Comparison of ENCODE assay signal across 8 cellular contexts in the genomic region with DNA sequence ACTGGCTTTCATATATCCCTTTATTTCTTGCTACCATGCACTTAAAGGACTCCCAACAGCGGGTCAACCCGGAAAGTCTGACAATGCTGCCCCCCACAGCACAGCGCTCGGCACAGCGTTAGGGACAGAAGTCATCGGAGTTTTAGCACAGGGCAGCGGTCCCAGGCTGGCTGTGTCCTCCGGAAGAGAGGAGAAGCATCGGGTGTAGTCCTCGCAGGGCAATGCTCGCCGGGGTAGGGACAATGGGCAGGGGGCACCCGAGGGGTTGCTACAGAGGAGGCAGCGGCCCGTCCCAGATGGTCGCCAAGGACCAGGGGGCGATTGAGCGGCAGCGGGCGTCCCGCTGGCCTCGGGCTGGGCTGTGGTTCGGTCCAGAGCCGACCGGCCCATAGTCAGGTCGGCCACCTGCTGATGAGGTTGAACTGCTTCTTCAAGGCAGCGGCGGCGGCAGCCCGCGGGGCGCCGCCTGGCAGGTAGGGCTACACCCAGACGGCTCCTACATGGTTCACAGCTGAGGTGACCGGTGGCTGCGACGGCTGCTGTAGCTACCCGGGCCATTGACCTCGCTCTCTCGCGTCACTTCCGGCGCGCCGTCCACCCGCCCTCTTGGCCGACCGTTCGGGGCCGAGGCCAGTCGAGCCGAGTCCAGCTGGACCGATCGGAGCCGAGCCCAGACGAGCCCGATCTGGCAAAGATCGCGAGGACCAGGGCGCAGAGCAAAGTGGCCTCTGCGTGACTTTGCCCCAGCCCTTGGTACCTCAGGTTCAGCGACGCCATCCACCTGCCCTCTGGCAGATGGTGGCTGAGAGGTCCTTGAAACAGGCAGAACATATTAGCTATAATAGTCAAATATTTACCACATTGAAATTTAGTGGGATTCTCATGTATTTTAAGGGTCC. TPM values are rescaled to one million over a fixed set of nuclear protein-coding genes. Genes with fewer than 3 reads are reported as not detected.
A peak's percentile ranks its signal among the peaks of the same experiment; 100 is the strongest.
DNase-seq lines count a peak whose midpoint lies in the region; ATAC-seq, FAIRE-seq and TF ChIP-seq lines count a peak whose summit lies in the region.

No MANE protein-coding gene starts in this region.

- H3K4me1 ChIP-seq in astrocyte (ENCODE audit: insufficient read depth, low read length) (peaks cover 24% of the 10 kb centered on the region), right cardiac atrium (ENCODE audit: control insufficient read depth, insufficient read depth, low read length) (peaks cover 2% of the 10 kb centered on the region), psoas muscle (peaks cover 29% of the 10 kb centered on the region), upper lobe of right lung (peaks cover 18% of the 10 kb centered on the region)

- under 1% methylated on average over 63 of the region's 63 CpGs for WGBS in right cardiac atrium
- WGBS in psoas muscle, 3 donors = 0 to 1% (median 0%) methylated on average over 52 to 63 of the region's 63 CpGs

- peak overlapping the region; percentile 89 for H3K4me3 Mint-ChIP-seq in HFFc6
- peak overlapping the region; percentile 98 for H3K4me3 Mint-ChIP-seq in T-helper 17 cell
- peak overlapping the region; percentile 92 for H3K4me3 Mint-ChIP-seq in astrocyte (ENCODE audit: unreplicated experiment)

- H3K27me3 Mint-ChIP-seq in HFFc6 (ENCODE audit: insufficient read depth) (peaks cover 5% of the 10 kb centered on the region; the same call in 1 of the 2 replicates), T-helper 17 cell (no peaks in the 10 kb centered on the region), astrocyte (ENCODE audit: low read depth, unreplicated experiment) (peaks cover 2% of the 10 kb centered on the region)

- H2AFZ ChIP-seq in astrocyte (ENCODE audit: low read depth, low read length) = peak overlapping the region; percentile 97

- H3K4me3 ChIP-seq in astrocyte (ENCODE audit: insufficient read depth, low read depth, low read length) = peak overlapping the region; percentile 69
- peak overlapping the region; percentile 67 for H3K4me3 ChIP-seq in right cardiac atrium (ENCODE audit: low read length)
- H3K4me3 ChIP-seq in psoas muscle = peak overlapping the region; percentile 92
- H3K4me3 ChIP-seq in upper lobe of right lung = peak overlapping the region; percentile 82

- TF ChIP-seq CTCF in HFFc6 (IDR thresholded peaks at IDR 0.05) (peak; percentile 43), astrocyte (IDR thresholded peaks at IDR 0.05; ENCODE audit: insufficient read depth, low read depth, low read length) (no peak), psoas muscle (IDR thresholded peaks at IDR 0.05) (peak; percentile 35), upper lobe of right lung (IDR thresholded peaks at IDR 0.05) (peak; percentile 31)

- peak overlapping the region; percentile 83 for H3K27ac Mint-ChIP-seq in HFFc6
- peak overlapping the region; percentile 94 for H3K27ac Mint-ChIP-seq in T-helper 17 cell
- H3K27ac Mint-ChIP-seq in astrocyte (ENCODE audit: unreplicated experiment) = peak overlapping the region; percentile 87

- H3K79me2 ChIP-seq in astrocyte (ENCODE audit: insufficient read depth, low read length) = peaks cover 3% of the 10 kb centered on the region

- intact Hi-C loops in right cardiac atrium (cut with DNase I) = loop anchor here in 2 of 4 donors (5.0 to 10.0 kb wide), 2 partner anchors 40 to 562 kb away; no protein-coding TSS in a partner anchor
- intact Hi-C loops in psoas muscle (cut with DNase I) = loop anchor here (2.0 to 10.0 kb wide), 3 partner anchors 50 to 122 kb away; no protein-coding TSS in a partner anchor
- intact Hi-C loops in upper lobe of right lung (cut with DNase I) = no loop called here

- H3K9me3 Mint-ChIP-seq in HFFc6 (no peaks in the 10 kb centered on the region), astrocyte (ENCODE audit: unreplicated experiment) (no peaks in the 10 kb centered on the region)

- H3K4me1 Mint-ChIP-seq in HFFc6 (ENCODE audit: low read depth) = peaks cover 46% of the 10 kb centered on the region
- peaks cover 25% of the 10 kb centered on the region for H3K4me1 Mint-ChIP-seq in T-helper 17 cell
- H3K4me1 Mint-ChIP-seq in astrocyte (ENCODE audit: low read depth, unreplicated experiment) = peaks cover 12% of the 10 kb centered on the region

- H3K4me2 ChIP-seq in astrocyte (ENCODE audit: low read length) = peak overlapping the region; percentile 96

- DNase-seq in GDM1 (lab: John Stamatoyannopoulos, UW) (peak; percentile 53), HFFc6 (peak; percentile 86), NCI-H1417 treated with DMSO at 0.1 percent for 48 hours (lab: John Stamatoyannopoulos, UW) (peak; percentile 54), T-helper 17 cell (peak; percentile 49 to 60 (median 54)), astrocyte (ENCODE audit: low read depth) (peak; percentile 70), right cardiac atrium (peak; percentile 96 to 99 (median 99)), psoas muscle (peak; percentile 97 to 98), upper lobe of right lung (peak; percentile 98)

- H3K9ac ChIP-seq in astrocyte (ENCODE audit: low read length) = peak overlapping the region; percentile 80

- H3K9me3 ChIP-seq in T-helper 17 cell (ENCODE audit: control insufficient read depth, low read length, poor library complexity, severe bottlenecking) (no peaks in the 10 kb centered on the region), astrocyte (ENCODE audit: insufficient read depth, low read depth, low read length) (no peaks in the 10 kb centered on the region), right cardiac atrium (ENCODE audit: control insufficient read depth, low read length) (no peaks in the 10 kb centered on the region), psoas muscle (no peaks in the 10 kb centered on the region), upper lobe of right lung (no peaks in the 10 kb centered on the region)

- ATAC-seq in T-helper 17 cell (peak; percentile 23), right cardiac atrium (peak; percentile 94), psoas muscle (peak; percentile 80 to 86 (median 85)), upper lobe of right lung (peak; percentile 93)

- H3K36me3 Mint-ChIP-seq in HFFc6 (ENCODE audit: low read depth) (no peaks in the 10 kb centered on the region), T-helper 17 cell (ENCODE audit: low read depth) (peaks cover 4% of the 10 kb centered on the region), astrocyte (ENCODE audit: low read depth, unreplicated experiment) (no peaks in the 10 kb centered on the region)

- H3K27me3 ChIP-seq in astrocyte (ENCODE audit: insufficient read depth, low read length) (no peaks in the 10 kb centered on the region), right cardiac atrium (ENCODE audit: control insufficient read depth, insufficient read depth) (no peaks in the 10 kb centered on the region), psoas muscle (ENCODE audit: insufficient read depth in 3 of 3, low read length in 2 of 3) (no peaks in the 10 kb centered on the region), upper lobe of right lung (no peaks in the 10 kb centered on the region)

- no peaks in the 10 kb centered on the region for H3K36me3 ChIP-seq in astrocyte (ENCODE audit: insufficient read depth, low read length)
- H3K36me3 ChIP-seq in psoas muscle (ENCODE audit: insufficient read depth in 1 of 2, low read depth in 1 of 2) = peaks cover 0 to 5% of the 10 kb centered on the region in 2 donors
- H3K36me3 ChIP-seq in upper lobe of right lung = no peaks in the 10 kb centered on the region

- H3K27ac ChIP-seq in astrocyte (ENCODE audit: low read depth, low read length) = peak overlapping the region; percentile 43
- H3K27ac ChIP-seq in right cardiac atrium (ENCODE audit: low read length) = peak overlapping the region; percentile 60
- H3K27ac ChIP-seq in psoas muscle = peak overlapping the region; percentile 96
- H3K27ac ChIP-seq in upper lobe of right lung = peak overlapping the region; percentile 88

- H4K20me1 ChIP-seq in astrocyte (ENCODE audit: insufficient read depth, low read length) = no peaks in the 10 kb centered on the region

- FAIRE-seq in astrocyte (lab: Jason Lieb, UNC) = no peak

RNA-seq across cellular contexts. Expression of a gene that starts 4.7 kb away (rescaled TPM):
- total RNA-seq in HFFc6 (2021; fragmentation: NEBNext Ultra II Directional; extraction: Animal tissue kit (Norgen Biotek cat#: 25700)) = 10 to 100 TPM; 31.7 to 44.1 (median 41.5) TPM
- 10 to 100 TPM; 34.4 to 43.4 TPM for total RNA-seq in T-helper 17 cell
- 46.9 and 52.1 TPM in 2 replicates for total RNA-seq in astrocyte
- 10 to 100 TPM; 34.2 to 41.6 (median 35.5) TPM for total RNA-seq in right cardiac atrium
- 36.1 TPM for polyA plus RNA-seq in right cardiac atrium
- 10 to 100 TPM; 35.1 to 54.5 (median 38.0) TPM for total RNA-seq in psoas muscle
- 10 to 100 TPM; 41.9 to 53.7 (median 51.6) TPM for polyA plus RNA-seq in psoas muscle
- total RNA-seq in upper lobe of right lung = 31.7 TPM

Comparison
In these comparisons a context has a peak if more than half of its experiments do, and no peak if none do; other contexts are left out.
1. Peak in every context shown above with its lines: DNase-seq, ATAC-seq, H3K4me3 ChIP-seq and H3K27ac ChIP-seq.
2. ATAC-seq: peak in every context shown above with its lines; median percentile 94 in right cardiac atrium; 93 in upper lobe of right lung; 85 in psoas muscle; 23 in T-helper 17 cell.
3. H3K27ac ChIP-seq: peak in every context shown above with its lines; median percentile 96 in psoas muscle; 88 in upper lobe of right lung; 60 in right cardiac atrium; 43 in astrocyte.